8 cellular contexts compared by ENCODE assay signal in the genomic region with DNA sequence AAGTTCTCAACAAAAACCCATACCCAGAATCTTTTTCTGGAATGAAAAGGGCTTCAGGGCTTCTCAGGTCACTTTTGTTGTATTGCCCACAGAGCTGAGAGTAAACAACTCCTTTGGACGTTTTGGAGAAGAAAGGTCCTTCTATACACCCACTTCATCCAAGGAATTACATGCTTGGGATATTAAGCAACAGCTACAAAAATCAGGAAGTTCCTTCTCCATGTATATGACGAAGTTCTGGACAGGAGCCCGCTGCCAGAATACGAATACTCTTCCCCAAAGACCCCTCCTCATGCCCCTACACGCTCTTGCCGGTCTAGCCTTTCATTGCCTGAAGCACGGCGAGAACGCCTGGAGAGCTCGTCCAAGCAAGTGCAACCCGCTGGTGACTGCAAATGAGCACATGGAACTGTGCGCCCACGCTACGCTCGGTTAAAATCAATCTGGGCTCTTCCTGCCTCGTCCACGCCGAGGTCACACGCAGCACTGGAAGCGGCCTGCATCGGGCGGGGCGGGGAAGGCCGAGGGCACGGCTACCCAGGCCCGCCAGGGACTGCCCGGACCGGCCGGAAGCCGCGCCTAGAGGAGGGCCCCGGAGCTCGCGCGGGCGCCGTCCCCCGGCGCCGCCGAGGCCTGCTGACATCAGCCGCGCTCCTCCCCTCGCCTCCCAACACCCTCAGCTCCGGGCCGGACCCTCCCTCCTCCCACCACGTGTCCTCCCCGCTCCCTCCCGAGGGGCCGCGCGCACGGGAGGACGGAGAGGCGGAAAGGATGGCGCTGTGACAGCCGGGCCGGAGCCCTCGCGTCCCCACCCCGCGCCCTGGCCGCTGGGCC. TPM values are rescaled to one million over a fixed set of nuclear protein-coding genes. Genes with fewer than 3 reads are reported as not detected.
DNase-seq lines count a peak whose midpoint lies in the region; ATAC-seq and TF ChIP-seq lines count a peak whose summit lies in the region.

A gene with protein sequence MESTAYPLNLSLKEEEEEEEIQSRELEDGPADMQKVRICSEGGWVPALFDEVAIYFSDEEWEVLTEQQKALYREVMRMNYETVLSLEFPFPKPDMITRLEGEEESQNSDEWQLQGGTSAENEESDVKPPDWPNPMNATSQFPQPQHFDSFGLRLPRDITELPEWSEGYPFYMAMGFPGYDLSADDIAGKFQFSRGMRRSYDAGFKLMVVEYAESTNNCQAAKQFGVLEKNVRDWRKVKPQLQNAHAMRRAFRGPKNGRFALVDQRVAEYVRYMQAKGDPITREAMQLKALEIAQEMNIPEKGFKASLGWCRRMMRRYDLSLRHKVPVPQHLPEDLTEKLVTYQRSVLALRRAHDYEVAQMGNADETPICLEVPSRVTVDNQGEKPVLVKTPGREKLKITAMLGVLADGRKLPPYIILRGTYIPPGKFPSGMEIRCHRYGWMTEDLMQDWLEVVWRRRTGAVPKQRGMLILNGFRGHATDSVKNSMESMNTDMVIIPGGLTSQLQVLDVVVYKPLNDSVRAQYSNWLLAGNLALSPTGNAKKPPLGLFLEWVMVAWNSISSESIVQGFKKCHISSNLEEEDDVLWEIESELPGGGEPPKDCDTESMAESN (plus strand): TSS at position 710 of the 834 bp plus-strand sequence. CDS start 1,482 bp downstream, outside the sequence.

- H3K9me3 ChIP-seq in HUES6 (ENCODE audit: control insufficient read depth, insufficient read depth, low read depth, low read length): no peaks in the 10 kb centered on the region
- H3K9me3 ChIP-seq in OCI-LY1 (ENCODE audit: low read length): no peaks in the 10 kb centered on the region

- H3K9me2 ChIP-seq in OCI-LY1 (ENCODE audit: low read depth, low read length): no peaks in the 10 kb centered on the region

- no peaks in the 10 kb centered on the region for H3F3A ChIP-seq in OCI-LY1 (ENCODE audit: insufficient read depth, low read length)

- H3K36me3 ChIP-seq in HUES6 (ENCODE audit: control insufficient read depth, insufficient read depth, low read length) (peaks cover 34% of the 10 kb centered on the region), OCI-LY1 (ENCODE audit: insufficient read depth, low read length) (peaks cover 30% of the 10 kb centered on the region)

- peaks cover 24% of the 10 kb centered on the region for H3K36me3 Mint-ChIP-seq in endothelial cell (ENCODE audit: low read depth, unreplicated experiment)

- H3K4me1 ChIP-seq in HUES6 (ENCODE audit: control insufficient read depth, insufficient read depth, low read length) (peaks cover 21% of the 10 kb centered on the region), OCI-LY1 (ENCODE audit: insufficient read depth, low read length, severe bottlenecking) (peaks cover 22% of the 10 kb centered on the region)

- TF ChIP-seq CTCF in OCI-LY1 (IDR thresholded peaks at IDR 0.05; ENCODE audit: low read length) (no peak), endothelial cell (IDR thresholded peaks at IDR 0.05; ENCODE audit: unreplicated experiment) (no peak)

- DNase-seq in D341Med (ENCODE audit: low spot score): peak; percentile 98
- DNase-seq in activated CD8-positive, alpha-beta memory T cell treated with anti-CD3 and anti-CD28 coated beads, Interleukin-2, amount 50 U/mL, for 48 hours: peak; percentile 88
- peak; percentile 83 for DNase-seq in endothelial cell (ENCODE audit: low spot score)
- DNase-seq in midbrain (lab: John Stamatoyannopoulos, UW): peak; percentile 95
- DNase-seq in stimulated activated CD8-positive, alpha-beta memory T cell treated with anti-CD3 and anti-CD28 coated beads, Interleukin-15, amount 100 ng/mL, for 48 hours (ENCODE audit: low read depth in 2 of 2): peak; percentile 79 to 87

- H3K27me3 ChIP-seq in HUES6 (ENCODE audit: control insufficient read depth, insufficient read depth, low read length) (no peaks in the 10 kb centered on the region), OCI-LY1 (ENCODE audit: insufficient read depth, low read length) (no peaks in the 10 kb centered on the region)

- H3K4me3 ChIP-seq in HUES6 (ENCODE audit: low read depth, low read length) (peak within 1 kb of the TSS; percentile 86), OCI-LY1 (ENCODE audit: low read depth, low read length, poor library complexity, severe bottlenecking) (peak within 1 kb of the TSS; percentile 77)

- peak within 1 kb of the TSS; percentile 88 for H3K27ac Mint-ChIP-seq in endothelial cell (ENCODE audit: unreplicated experiment)

- H3K27me3 Mint-ChIP-seq in endothelial cell (ENCODE audit: unreplicated experiment): peaks cover 11% of the 10 kb centered on the region

- H3K4me3 Mint-ChIP-seq in endothelial cell (ENCODE audit: unreplicated experiment): peak within 1 kb of the TSS; percentile 95

- H3K4me2 ChIP-seq in OCI-LY1 (ENCODE audit: low read length): peak within 1 kb of the TSS; percentile 82

- ATAC-seq in GM21447 (IDR thresholded peaks at IDR 0.05; ENCODE audit: unreplicated experiment): peak; percentile 94

- H3K79me2 ChIP-seq in OCI-LY1 (ENCODE audit: insufficient read depth, low read length): no peaks in the 10 kb centered on the region

- no peaks in the 10 kb centered on the region for H3K9me3 Mint-ChIP-seq in endothelial cell (ENCODE audit: unreplicated experiment)

- H4K20me1 ChIP-seq in OCI-LY1 (ENCODE audit: insufficient read depth, low read length): no peaks in the 10 kb centered on the region

- H3K27ac ChIP-seq in HUES6 (ENCODE audit: low read depth, low read length): peak within 1 kb of the TSS; percentile 71
- peak within 1 kb of the TSS; percentile 58 for H3K27ac ChIP-seq in OCI-LY1 (ENCODE audit: low read depth, low read length, poor library complexity, severe bottlenecking)

- H3K4me1 Mint-ChIP-seq in endothelial cell (ENCODE audit: unreplicated experiment): peaks cover 40% of the 10 kb centered on the region

- no peak within 1 kb of the TSS for H2AFZ ChIP-seq in OCI-LY1 (ENCODE audit: low read length)

- H3K9ac ChIP-seq in HUES6 (ENCODE audit: low read length) (peak within 1 kb of the TSS; percentile 91), OCI-LY1 (ENCODE audit: low read length) (peak within 1 kb of the TSS; percentile 77)

RNA-seq across cellular contexts. Expression of the gene that starts here (rescaled TPM):
- 42.2 TPM for total RNA-seq in endothelial cell (ENCODE audit: unreplicated experiment)

Comparison
In these comparisons a context has a peak if more than half of its experiments do, and no peak if none do; other contexts are left out.
1. Peak in every context shown above with its lines: DNase-seq, ATAC-seq, H3K4me3 ChIP-seq and H3K27ac ChIP-seq.